Comparison of ENCODE assay signal across 16 cellular contexts in genomic region chr13:80400164-80400767, GRCh38. TPM values are rescaled to one million over a fixed set of nuclear protein-coding genes. Genes with fewer than 3 reads are reported as not detected.
DNase-seq lines count a peak whose midpoint lies in the region; ATAC-seq and TF ChIP-seq lines count a peak whose summit lies in the region.
"Had no signal": no experiment of that assay in that cellular context is flagged by ENCODE, and none has a peak within 500 bp of the region (broad histone marks: within the 10 kb centered on the region; RNA-seq: fewer than 3 reads in every experiment).

No MANE protein-coding gene starts in this region.

- DNase-seq in activated CD8-positive, alpha-beta memory T cell treated with anti-CD3 and anti-CD28 coated beads, Interleukin-2, amount 10 ng/mL, durations not matched to agents 7 days and 5 days = no peak
- no peak for DNase-seq in activated CD8-positive, alpha-beta memory T cell treated with anti-CD3 and anti-CD28 coated beads, Interleukin-2, amount 50 U/mL, for 48 hours
- DNase-seq in stimulated activated naive B cell treated with anti-CD40 and anti-IgM and Interleukin-4, amounts not matched to agents 10 μg/mL and 1 μg/mL and 100 μg/mL, for 72 hours = no peak
- no peak for DNase-seq in colonic mucosa
- no peak for DNase-seq in left lobe of liver (ENCODE audit: low spot score)
- DNase-seq: activated T-cell treated with anti-CD3 and anti-CD28 coated beads, Interleukin-2, amount 50 U/mL, for 24 hours; foreskin melanocyte; HCEC 1CT; Karpas-422; NCI-H510A had no signal

- TF ChIP-seq POLR2A in GM18505 (IDR thresholded peaks at IDR 0.05; ENCODE audit: borderline replicate concordance, extremely low read depth, insufficient read depth, insufficient read length) = no peak

- 0 out of 2 replicates have a peak, but pooled peaks cover 4% of the 10 kb centered on the region for H3K9me3 ChIP-seq in OCI-LY3 (ENCODE audit: insufficient read depth, low read length)
- no peaks in the 10 kb centered on the region for H3K9me3 ChIP-seq in colonic mucosa

- no peaks in the 10 kb centered on the region for H3K79me2 ChIP-seq in OCI-LY3 (ENCODE audit: low read length)

- no peaks in the 10 kb centered on the region for H4K20me1 ChIP-seq in OCI-LY3 (ENCODE audit: insufficient read depth, low read length)

- peaks cover 24% of the 10 kb centered on the region for H3K4me1 Mint-ChIP-seq in activated CD8-positive, alpha-beta memory T cell treated with anti-CD3 and anti-CD28 coated beads, Interleukin-2, amount 10 ng/mL, durations not matched to agents 7 days and 5 days
- H3K4me1 Mint-ChIP-seq in stimulated activated naive B cell treated with anti-CD40 and anti-IgM and Interleukin-4, amounts not matched to agents 10 μg/mL and 1 μg/mL and 100 μg/mL, for 72 hours = peaks cover 33 to 54% of the 10 kb centered on the region in 2 donors
- H3K4me1 Mint-ChIP-seq: neural crest cell had no signal

- H3K9ac ChIP-seq in OCI-LY3 (ENCODE audit: low read length) (no peak overlapping the region), colonic mucosa (ENCODE audit: low read depth in 2 of 2, low read length in 2 of 2) (no peak overlapping the region)

- intact Hi-C loops in colonic mucosa (cut with DNase I) = no loop called here

- H3K4me2 ChIP-seq in OCI-LY3 (ENCODE audit: low read length) = peak overlapping the region; percentile 81

- H3K4me3 ChIP-seq in OCI-LY3 (ENCODE audit: low read length) = peak overlapping the region; percentile 40; the same call in 1 of the 2 replicates
- no peak overlapping the region for H3K4me3 ChIP-seq in colonic mucosa
- H3K4me3 ChIP-seq: upper lobe of left lung had no signal

- TF ChIP-seq CTCF in OCI-LY3 (IDR thresholded peaks at IDR 0.05; ENCODE audit: low read depth, low read length) (no peak), colonic mucosa (IDR thresholded peaks at IDR 0.05) (no peak)

- H3K36me3 Mint-ChIP-seq in activated CD8-positive, alpha-beta memory T cell treated with anti-CD3 and anti-CD28 coated beads, Interleukin-2, amount 10 ng/mL, durations not matched to agents 7 days and 5 days = peaks cover 1% of the 10 kb centered on the region
- peaks cover 4 to 10% of the 10 kb centered on the region in 2 donors for H3K36me3 Mint-ChIP-seq in stimulated activated naive B cell treated with anti-CD40 and anti-IgM and Interleukin-4, amounts not matched to agents 10 μg/mL and 1 μg/mL and 100 μg/mL, for 72 hours

- H3K27me3 Mint-ChIP-seq in activated CD8-positive, alpha-beta memory T cell treated with anti-CD3 and anti-CD28 coated beads, Interleukin-2, amount 10 ng/mL, durations not matched to agents 7 days and 5 days = no peaks in the 10 kb centered on the region
- no peaks in the 10 kb centered on the region for H3K27me3 Mint-ChIP-seq in stimulated activated naive B cell treated with anti-CD40 and anti-IgM and Interleukin-4, amounts not matched to agents 10 μg/mL and 1 μg/mL and 100 μg/mL, for 72 hours
- H3K27me3 Mint-ChIP-seq: activated T-cell treated with anti-CD3 and anti-CD28 coated beads, Interleukin-2, amount 50 U/mL, for 24 hours had no signal

- peaks cover 7% of the 10 kb centered on the region for H3K9me3 Mint-ChIP-seq in activated CD8-positive, alpha-beta memory T cell treated with anti-CD3 and anti-CD28 coated beads, Interleukin-2, amount 10 ng/mL, durations not matched to agents 7 days and 5 days (ENCODE audit: low read depth)
- H3K9me3 Mint-ChIP-seq in stimulated activated naive B cell treated with anti-CD40 and anti-IgM and Interleukin-4, amounts not matched to agents 10 μg/mL and 1 μg/mL and 100 μg/mL, for 72 hours = peaks cover 11% of the 10 kb centered on the region in 2 donors

- CTCF ChIA-PET in activated CD8-positive, alpha-beta memory T cell treated with anti-CD3 and anti-CD28 coated beads, Interleukin-2, amount 10 ng/mL, durations not matched to agents 7 days and 5 days (lab: Charles Lee) = no interaction called here

- no peak for ATAC-seq in activated CD8-positive, alpha-beta memory T cell treated with anti-CD3 and anti-CD28 coated beads, Interleukin-2, amount 10 ng/mL, durations not matched to agents 7 days and 5 days
- ATAC-seq in HG03159 (IDR thresholded peaks at IDR 0.05; ENCODE audit: unreplicated experiment) (peak; percentile 44), GM18505 (IDR thresholded peaks at IDR 0.05; ENCODE audit: unreplicated experiment) (no peak), left lobe of liver (no peak)
- ATAC-seq in stimulated activated naive B cell treated with anti-CD40 and anti-IgM and Interleukin-4, amounts not matched to agents 10 μg/mL and 1 μg/mL and 100 μg/mL, for 72 hours (replicated peaks) = peak; percentile 42 to 54
- ATAC-seq: Right ventricle myocardium inferior had no signal

- H3K27ac Mint-ChIP-seq in activated CD8-positive, alpha-beta memory T cell treated with anti-CD3 and anti-CD28 coated beads, Interleukin-2, amount 10 ng/mL, durations not matched to agents 7 days and 5 days = peak overlapping the region; percentile 10
- H3K27ac Mint-ChIP-seq in stimulated activated naive B cell treated with anti-CD40 and anti-IgM and Interleukin-4, amounts not matched to agents 10 μg/mL and 1 μg/mL and 100 μg/mL, for 72 hours = peak overlapping the region; percentile 76
- H3K27ac Mint-ChIP-seq: activated T-cell treated with anti-CD3 and anti-CD28 coated beads, Interleukin-2, amount 50 U/mL, for 24 hours had no signal

- H3K27ac ChIP-seq in OCI-LY3 (ENCODE audit: low read length) (peak overlapping the region; percentile 3; the same call in 1 of the 2 replicates), colonic mucosa (no peak overlapping the region)

- H3K4me3 Mint-ChIP-seq in activated CD8-positive, alpha-beta memory T cell treated with anti-CD3 and anti-CD28 coated beads, Interleukin-2, amount 10 ng/mL, durations not matched to agents 7 days and 5 days = no peak overlapping the region
- H3K4me3 Mint-ChIP-seq in stimulated activated naive B cell treated with anti-CD40 and anti-IgM and Interleukin-4, amounts not matched to agents 10 μg/mL and 1 μg/mL and 100 μg/mL, for 72 hours = peak overlapping the region in 1 of 2 donors; percentile 57
- H3K4me3 Mint-ChIP-seq: activated T-cell treated with anti-CD3 and anti-CD28 coated beads, Interleukin-2, amount 50 U/mL, for 24 hours; neural crest cell had no signal

- H3K4me1 ChIP-seq in OCI-LY3 (ENCODE audit: low read length) = peaks cover 28% of the 10 kb centered on the region
- H3K4me1 ChIP-seq in colonic mucosa = no peaks in the 10 kb centered on the region

- H2AFZ ChIP-seq in OCI-LY3 (ENCODE audit: low read depth, low read length) = no peak overlapping the region

- H3K36me3 ChIP-seq in OCI-LY3 (replicated peaks; ENCODE audit: low read depth, low read length) = no peaks in the 10 kb centered on the region
- no peaks in the 10 kb centered on the region for H3K36me3 ChIP-seq in colonic mucosa
- H3K36me3 ChIP-seq: upper lobe of left lung had no signal

- H3K27me3 ChIP-seq in OCI-LY3 (ENCODE audit: low read depth, low read length) (no peaks in the 10 kb centered on the region), colonic mucosa (no peaks in the 10 kb centered on the region)
- H3K27me3 ChIP-seq: upper lobe of left lung had no signal

RNA-seq across cellular contexts. Expression of gene SPRY2, which starts 59.3 kb away (rescaled TPM):
- under 1 TPM; 0.41 to 0.56 TPM for total RNA-seq in activated CD8-positive, alpha-beta memory T cell treated with anti-CD3 and anti-CD28 coated beads, Interleukin-2, amount 10 ng/mL, durations not matched to agents 7 days and 5 days
- total RNA-seq in colonic mucosa (10 to 100 TPM; 27.9 to 83.3 TPM), left lobe of liver (11.3 TPM)

Comparison
In these comparisons a context has a peak if more than half of its experiments do, and no peak if none do; other contexts are left out.
1. ATAC-seq: peak in HG03159 (single experiment) and stimulated activated naive B cell treated with anti-CD40 and anti-IgM and Interleukin-4, amounts not matched to agents 10 μg/mL and 1 μg/mL and 100 μg/mL, for 72 hours (2 of 2); none in activated CD8-positive, alpha-beta memory T cell treated with anti-CD3 and anti-CD28 coated beads, Interleukin-2, amount 10 ng/mL, durations not matched to agents 7 days and 5 days (single experiment), GM18505 (single experiment) and left lobe of liver (single experiment).